In the genomic region with DNA sequence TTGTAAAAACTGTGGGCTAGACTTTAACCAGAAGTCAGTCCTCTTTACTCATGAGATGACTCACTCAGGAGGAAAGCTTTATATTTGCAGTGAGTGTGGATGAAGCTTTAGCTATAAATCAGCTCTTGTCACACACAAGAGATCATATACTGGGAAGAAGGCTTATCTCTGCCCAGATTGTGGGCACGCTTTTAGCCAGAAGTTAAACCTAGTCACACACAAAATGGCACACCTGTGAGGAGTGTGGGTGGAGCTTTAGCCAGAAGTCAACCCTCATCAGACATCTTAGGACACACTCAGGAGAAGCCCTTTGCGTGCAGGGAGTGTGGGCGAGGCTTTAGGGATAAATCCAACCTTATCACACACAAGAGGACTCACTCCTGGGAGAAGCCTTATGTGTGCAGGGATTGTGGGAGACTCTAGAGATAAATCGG, we compare ENCODE assay signal across 13 cellular contexts.
DNase-seq lines count a peak whose midpoint lies in the region; ATAC-seq and TF ChIP-seq lines count a peak whose summit lies in the region.
"Had no signal": no experiment of that assay in that cellular context is flagged by ENCODE, and none has a peak within 500 bp of the region (broad histone marks: within the 10 kb centered on the region; RNA-seq: fewer than 3 reads in every experiment).

No MANE protein-coding gene starts in this region.

- H3K9me3 ChIP-seq in ascending aorta (no peaks in the 10 kb centered on the region), esophagus muscularis mucosa (no peaks in the 10 kb centered on the region)
- H3K9me3 ChIP-seq: suprapubic skin had no signal

- ATAC-seq in GM21423 (IDR thresholded peaks at IDR 0.05; ENCODE audit: unreplicated experiment) (no peak), GM18858 (IDR thresholded peaks at IDR 0.05; ENCODE audit: unreplicated experiment) (no peak)

- WGBS in esophagus muscularis mucosa, result 79% methylated on average over 4 of the region's 4 CpGs

- H3K27ac ChIP-seq in ascending aorta (no peak overlapping the region), esophagus muscularis mucosa (replicated peaks in 1 of 4) (no peak overlapping the region)
- H3K27ac ChIP-seq: adrenal gland, suprapubic skin had no signal

- H3K4me3 ChIP-seq in kidney epithelial cell (ENCODE audit: low read depth, low read length), result no peak overlapping the region
- H3K4me3 ChIP-seq in ascending aorta, result no peak overlapping the region
- H3K4me3 ChIP-seq in esophagus muscularis mucosa, result no peak overlapping the region
- H3K4me3 ChIP-seq: adrenal gland, suprapubic skin had no signal

- intact Hi-C loops in ascending aorta (cut with DNase I), result no loop called here
- intact Hi-C loops in esophagus muscularis mucosa (cut with DNase I), result no loop called here

- DNase-seq in AG08395 (ENCODE audit: low spot score), result peak; percentile 51
- peak; percentile 78 for DNase-seq in HT1080 (ENCODE audit: low read depth)
- peak; percentile 42 for DNase-seq in astrocyte of the hippocampus (ENCODE audit: low read depth, low spot score)
- DNase-seq in kidney epithelial cell (ENCODE audit: low read depth), result peak; percentile 26
- DNase-seq in ascending aorta (ENCODE audit: low spot score in 2 of 2), result no peak
- no peak for DNase-seq in esophagus muscularis mucosa (ENCODE audit: extremely low spot score)
- DNase-seq: activated CD4-positive, CD25-positive, alpha-beta regulatory T cell; retina; SIG-M5 had no signal

- H3K4me1 ChIP-seq in ascending aorta (no peaks in the 10 kb centered on the region), esophagus muscularis mucosa (no peaks in the 10 kb centered on the region)
- H3K4me1 ChIP-seq: adrenal gland, suprapubic skin had no signal

- no peak for TF ChIP-seq POLR2A in esophagus muscularis mucosa (IDR thresholded peaks at IDR 0.05; ENCODE audit: low read depth)

- TF ChIP-seq CTCF in kidney epithelial cell (IDR thresholded peaks at IDR 0.05; ENCODE audit: insufficient read depth, low read length, poor library complexity, severe bottlenecking) (no peak), ascending aorta (IDR thresholded peaks at IDR 0.05) (no peak), esophagus muscularis mucosa (IDR thresholded peaks at IDR 0.05) (no peak)

- no peaks in the 10 kb centered on the region for H3K36me3 ChIP-seq in kidney epithelial cell (ENCODE audit: control insufficient read depth, insufficient read depth, low read length)
- H3K36me3 ChIP-seq in ascending aorta, result no peaks in the 10 kb centered on the region
- no peaks in the 10 kb centered on the region for H3K36me3 ChIP-seq in esophagus muscularis mucosa
- H3K36me3 ChIP-seq: adrenal gland, suprapubic skin had no signal

- no peak for TF ChIP-seq EP300 in esophagus muscularis mucosa (IDR thresholded peaks at IDR 0.05)

- H3K27me3 ChIP-seq in kidney epithelial cell (ENCODE audit: control insufficient read depth, insufficient read depth, low read length), result no peaks in the 10 kb centered on the region
- H3K27me3 ChIP-seq in ascending aorta, result no peaks in the 10 kb centered on the region
- H3K27me3 ChIP-seq in esophagus muscularis mucosa, result no peaks in the 10 kb centered on the region
- H3K27me3 ChIP-seq: adrenal gland, suprapubic skin had no signal

Comparison
In these comparisons a context has a peak if more than half of its experiments do, and no peak if none do; other contexts are left out.
1. DNase-seq: peak in AG08395 (single experiment), HT1080 (single experiment), astrocyte of the hippocampus (single experiment) and kidney epithelial cell (single experiment); none in ascending aorta (0 of 2) and esophagus muscularis mucosa (single experiment).